Comparison of ENCODE assay signal across 15 cellular contexts in the genomic region with DNA sequence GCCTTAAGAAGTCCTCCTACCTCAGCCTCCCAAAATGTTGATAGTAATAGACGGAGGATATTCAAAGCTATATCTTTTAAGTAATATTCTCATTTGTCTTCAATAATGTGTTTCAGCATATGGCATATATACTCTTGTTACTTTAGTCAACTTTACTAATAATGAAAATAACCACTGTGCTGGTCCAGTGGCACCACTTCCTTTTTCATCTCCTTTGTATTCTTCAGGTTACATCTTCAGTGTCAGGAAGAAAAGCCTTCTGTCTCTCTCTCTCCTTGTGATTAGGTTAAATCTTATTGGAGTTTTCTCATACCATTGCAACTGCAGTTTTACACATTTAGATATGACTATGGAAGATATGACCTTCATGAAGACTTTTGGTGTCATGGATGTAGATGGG. TPM values are rescaled to one million over a fixed set of nuclear protein-coding genes. Genes with fewer than 3 reads are reported as not detected.
DNase-seq lines count a peak whose midpoint lies in the region; ATAC-seq, FAIRE-seq and TF ChIP-seq lines count a peak whose summit lies in the region.
"Had no signal": no experiment of that assay in that cellular context is flagged by ENCODE, and none has a peak within 500 bp of the region (broad histone marks: within the 10 kb centered on the region; RNA-seq: fewer than 3 reads in every experiment).

No MANE protein-coding gene starts in this region.

- H3K79me2 ChIP-seq in GM12878 (ENCODE audit: control insufficient read depth, insufficient read depth, low read length): peaks cover 37% of the 10 kb centered on the region

- BruUV-seq in GM12878 (replicated peaks; lab: Mats Ljungman, UMichigan): no TSS peak

- POLR2A ChIA-PET in GM12878 (lab: Charles Lee): no interaction called here

- in situ Hi-C loops in GM12878 (cut with MboI): no loop called here

- no peak for TF ChIP-seq RAD21 in GM12878 (IDR thresholded peaks at IDR 0.05; ENCODE audit: insufficient read depth, low read depth, low read length)

- WGBS in GM12878 (ENCODE audit: insufficient coverage, insufficient replicate concordance, low lambda C conversion rate, missing lambda C conversion rate): 12% methylated on average over 1 of the region's 1 CpG

- no peaks in the 10 kb centered on the region for H4K20me1 ChIP-seq in GM12878 (ENCODE audit: control insufficient read depth, insufficient read depth)

- H3K36me3 ChIP-seq in GM12878 (ENCODE audit: control insufficient read depth in 2 of 2, insufficient read depth in 2 of 2, low read length in 1 of 2): no peaks in the 10 kb centered on the region; a peak in 2 of 4 replicates
- H3K36me3 ChIP-seq: esophagus squamous epithelium had no signal

- H3K9ac ChIP-seq in GM12878 (ENCODE audit: control insufficient read depth, insufficient read depth, low read length): no peak overlapping the region

- no peaks in the 10 kb centered on the region for H3K27me3 ChIP-seq in GM12878 (replicated peaks in 1 of 2; ENCODE audit: control insufficient read depth in 2 of 2, insufficient read depth in 2 of 2, low read length in 1 of 2)
- H3K27me3 ChIP-seq: esophagus squamous epithelium had no signal

- no peaks in the 10 kb centered on the region for H3K9me3 ChIP-seq in GM12878 (replicated peaks; ENCODE audit: control insufficient read depth, insufficient read depth, low read length)
- H3K9me3 ChIP-seq: esophagus squamous epithelium had no signal

- peaks cover 11% of the 10 kb centered on the region for H3K4me1 ChIP-seq in GM12878 (ENCODE audit: control insufficient read depth, insufficient read depth, low read length)
- H3K4me1 ChIP-seq: esophagus squamous epithelium had no signal

- DNase-seq in GM12878 (ENCODE audit: low read depth, low spot score) (peak; percentile 46), 8988T (no peak), HUDEP-2 (lab: John Stamatoyannopoulos, UW; ENCODE audit: unreplicated experiment in 76 of 76) (no peak), AG08395 (ENCODE audit: low spot score) (no peak), AG08396 (ENCODE audit: low spot score) (no peak)
- DNase-seq: activated CD4-positive, alpha-beta T cell treated with anti-CD3 and anti-CD28 coated beads, Interleukin-2, amount 10 ng/mL, durations not matched to agents 7 days and 5 days; activated gamma-delta T cell treated with Interleukin-2 at 50 U/mL for 16 hours; caudate nucleus; COR-L47; esophagus squamous epithelium; NCI-H1694; stimulated activated CD4-positive, alpha-beta T cell treated with anti-CD3 and anti-CD28 coated beads, Interleukin-4, amount 100 ng/mL, for 1 hour had no signal

- H3K27ac ChIP-seq in GM12878 (ENCODE audit: control insufficient read depth, insufficient read depth): no peak overlapping the region; the same call in 1 of the 2 replicates
- H3K27ac ChIP-seq: esophagus squamous epithelium had no signal

- no peak for FAIRE-seq in GM12878 (lab: Jason Lieb, UNC)

- no peak overlapping the region for H2AFZ ChIP-seq in GM12878 (ENCODE audit: control insufficient read depth, low read depth, low read length)

- peak in 1 of 2 experiments; percentile 61; a peak in 1 of 4 replicates for TF ChIP-seq EP300 in GM12878 (IDR thresholded peaks at IDR 0.05; ENCODE audit: borderline replicate concordance in 1 of 2, control insufficient read depth in 1 of 2, low read depth in 2 of 2, low read length in 2 of 2)

- TF ChIP-seq CTCF in GM12878 (IDR thresholded peaks at IDR 0.05 in 2 of 3, conservative IDR thresholded peaks at IDR 0.05 in 1 of 3; ENCODE audit: control insufficient read depth in 2 of 3, extremely low read depth in 1 of 3, insufficient read depth in 1 of 3, low read depth in 3 of 3, low read length in 3 of 3): no peak

- H3K4me3 ChIP-seq in GM12878: no peak overlapping the region
- H3K4me3 ChIP-seq: esophagus squamous epithelium had no signal

- TF ChIP-seq POLR2A in GM18505 (IDR thresholded peaks at IDR 0.05; ENCODE audit: borderline replicate concordance, extremely low read depth, insufficient read depth, insufficient read length) (no peak), GM12878 (IDR thresholded peaks at IDR 0.05; ENCODE audit: low read depth, low read length) (no peak)

- CTCF ChIA-PET in GM12878 (lab: Yijun Ruan, JAX): interaction anchor here (1.2 kb wide), 1 partner anchor 48 kb away, joined by 3 read pairs; no protein-coding TSS in a partner anchor

- intact Hi-C loops in GM12878 (cut with micrococcal nuclease; ENCODE audit: unreplicated experiment): loop anchor here (10.0 kb wide), 2 partner anchors 47 to 253 kb away; partner anchors contain the start of gene EMB

- H3K4me2 ChIP-seq in GM12878 (ENCODE audit: control insufficient read depth, insufficient read depth): peak overlapping the region; percentile 59; the same call in 1 of the 2 replicates

- ATAC-seq in GM18505 (IDR thresholded peaks at IDR 0.05; ENCODE audit: unreplicated experiment): peak; percentile 70
- ATAC-seq in GM19438 (IDR thresholded peaks at IDR 0.05; ENCODE audit: low read depth, unreplicated experiment): peak; percentile 69
- peak; percentile 58 for ATAC-seq in HG02943 (IDR thresholded peaks at IDR 0.05; ENCODE audit: low read depth, unreplicated experiment)
- peak; percentile 86 for ATAC-seq in GM12878

- RAD21 ChIA-PET in GM12878 (lab: Charles Lee; ENCODE audit: unreplicated experiment): interaction anchor here (0.7 to 1.1 kb wide), 2 partner anchors 13 to 46 kb away, joined by 3 to 5 read pairs; no protein-coding TSS in a partner anchor

- SMC1A ChIA-PET in GM12878 (lab: Charles Lee; ENCODE audit: uncharacterized antibody, unreplicated experiment): interaction anchor here (1.0 kb wide), 1 partner anchor 54 kb away, joined by 3 read pairs; no protein-coding TSS in a partner anchor

TF ChIP-seq in GM12878, 131 proteins besides CTCF, POLR2A, EP300 and RAD21 (continues in another document):
- no peak for TF ChIP-seq MYB (IDR thresholded peaks at IDR 0.05; ENCODE audit: borderline replicate concordance, low read depth, low read length)
- no peak for TF ChIP-seq SIN3A (IDR thresholded peaks at IDR 0.05; ENCODE audit: low read depth, low read length)
- 0 out of 2 replicates have a peak, but pooled peaks have one; percentile 15 for TF ChIP-seq CREM (IDR thresholded peaks at IDR 0.05; ENCODE audit: low read depth)
- no peak for TF ChIP-seq USF2 (IDR thresholded peaks at IDR 0.05; ENCODE audit: borderline replicate concordance, low read depth, low read length)
- TF ChIP-seq SPI1 (IDR thresholded peaks at IDR 0.05; ENCODE audit: borderline replicate concordance, insufficient read depth, low read depth, low read length): peak; percentile 84
- no peak for TF ChIP-seq GABPA (IDR thresholded peaks at IDR 0.05; ENCODE audit: low read depth)
- TF ChIP-seq IKZF2 (IDR thresholded peaks at IDR 0.05): peak; percentile 65 to 66; a peak in 3 of 4 replicates
- TF ChIP-seq SMAD5 (IDR thresholded peaks at IDR 0.05; ENCODE audit: low read depth): no peak
- TF ChIP-seq DPF2 (IDR thresholded peaks at IDR 0.05): peak; percentile 67

RNA-seq across cellular contexts. Expression of gene PARP8, which starts 31.3 kb away (rescaled TPM):
- 266 and 283 TPM in 2 replicates for total RNA-seq in GM12878 (2013; cell fraction: nucleolus; rRNA removed)
- total RNA-seq in GM12878 (2014; rRNA removed) (18.8 and 28.2 TPM in 2 replicates), GM12878 (2014; rRNA removed; fragmentation: Illumina TruSeq; extraction: Trizol) (33.9 and 37.6 TPM in 2 replicates), GM12878 (2021) (34.5 and 37.0 TPM in 2 replicates)
- polyA plus RNA-seq in GM12878 (2011; ENCODE audit: low read depth): 16.4 TPM
- polyA plus RNA-seq in GM12878 (2011; rRNA removed) (65.2 and 92.4 TPM in 2 replicates), GM12878 (2014; fragmentation: Illumina TruSeq; extraction: Trizol) (32.3 and 43.8 TPM in 2 replicates), GM12878 (2014; fragmentation: Nextera tagmentation; extraction: Ambion mirVana) (10 to 100 TPM in 1 of 2 experiments, 1 to 10 TPM in 1; 9.1 to 11.9 TPM), GM12878 (2014; rRNA removed) (21.7 and 23.4 TPM in 2 replicates), GM12878 (2016; fragmentation: Nextera tagmentation; extraction: Ambion mirVana) (10 to 100 TPM; 16.0 to 19.5 TPM)
- 35.4 and 36.7 TPM in 2 replicates for polyA plus RNA-seq in GM12878 (2011; cell fraction: cytosol; rRNA removed)
- polyA plus RNA-seq in GM12878 (2011; cell fraction: nucleus; rRNA removed): 80.6 and 103 TPM in 2 replicates
- 18.9 and 24.8 TPM in 2 replicates for polyA plus RNA-seq in GM12878 (2012)
- polyA minus RNA-seq in GM12878 (2011; rRNA and poly(A)+ RNA removed): 114 and 133 TPM in 2 replicates
- 23.8 and 24.2 TPM in 2 replicates for polyA minus RNA-seq in GM12878 (2011; cell fraction: cytosol; rRNA and poly(A)+ RNA removed)
- polyA minus RNA-seq in GM12878 (2011; cell fraction: nucleus; rRNA and poly(A)+ RNA removed): 185 and 276 TPM in 2 replicates
